Comparison of ENCODE assay signal across 8 cellular contexts in the genomic region with DNA sequence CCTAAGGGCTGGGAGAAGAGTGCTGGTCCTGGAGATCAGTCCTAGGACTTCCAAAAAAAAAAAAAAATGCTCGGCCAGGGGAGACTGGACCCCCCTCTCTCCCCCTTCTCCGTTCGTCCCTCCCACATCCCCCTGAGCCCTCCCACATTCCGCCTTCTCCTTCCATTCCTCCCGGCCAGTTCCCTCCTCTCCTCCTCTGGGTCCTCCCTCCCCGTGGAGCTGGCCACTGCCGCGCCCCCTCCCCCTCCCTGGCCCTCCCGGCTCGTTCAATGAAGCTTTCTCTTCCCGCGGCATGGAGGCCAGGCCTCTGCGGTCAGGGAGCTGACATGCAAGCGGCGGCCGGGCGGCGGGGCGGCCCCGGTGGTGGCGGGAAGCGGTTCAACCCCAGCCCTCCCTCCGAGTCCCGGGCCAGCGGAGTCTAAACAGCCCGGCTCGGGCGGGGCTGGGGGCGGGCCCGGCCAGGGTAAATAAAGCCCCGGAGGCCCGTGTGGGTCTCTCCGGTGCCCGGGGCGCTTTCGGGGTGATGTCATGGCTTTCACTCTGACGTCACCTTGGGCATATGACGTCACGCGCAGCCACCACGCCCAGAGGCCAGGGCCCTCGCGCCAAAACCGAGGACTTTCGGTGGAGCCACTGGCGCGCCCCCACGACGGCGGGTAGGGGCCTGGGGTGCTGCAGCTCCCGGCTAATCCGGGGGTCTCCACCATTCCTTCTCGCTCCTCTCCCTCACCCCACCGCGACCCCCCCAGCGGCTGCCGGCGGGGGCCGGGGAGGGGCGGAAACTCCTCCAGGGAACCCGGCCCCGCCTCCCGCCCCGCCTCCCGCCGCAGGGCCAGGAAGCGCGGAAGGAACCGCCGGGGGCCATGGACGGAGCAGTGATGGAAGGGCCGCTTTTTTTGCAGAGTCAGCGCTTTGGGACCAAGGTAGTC. TPM values are rescaled to one million over a fixed set of nuclear protein-coding genes. Genes with fewer than 3 reads are reported as not detected.
DNase-seq lines count a peak whose midpoint lies in the region; ATAC-seq and TF ChIP-seq lines count a peak whose summit lies in the region.

A gene (plus strand): TSS at position 829 of the 929 bp plus-strand sequence. CDS start 35 bp downstream, at position 864.
A gene with protein sequence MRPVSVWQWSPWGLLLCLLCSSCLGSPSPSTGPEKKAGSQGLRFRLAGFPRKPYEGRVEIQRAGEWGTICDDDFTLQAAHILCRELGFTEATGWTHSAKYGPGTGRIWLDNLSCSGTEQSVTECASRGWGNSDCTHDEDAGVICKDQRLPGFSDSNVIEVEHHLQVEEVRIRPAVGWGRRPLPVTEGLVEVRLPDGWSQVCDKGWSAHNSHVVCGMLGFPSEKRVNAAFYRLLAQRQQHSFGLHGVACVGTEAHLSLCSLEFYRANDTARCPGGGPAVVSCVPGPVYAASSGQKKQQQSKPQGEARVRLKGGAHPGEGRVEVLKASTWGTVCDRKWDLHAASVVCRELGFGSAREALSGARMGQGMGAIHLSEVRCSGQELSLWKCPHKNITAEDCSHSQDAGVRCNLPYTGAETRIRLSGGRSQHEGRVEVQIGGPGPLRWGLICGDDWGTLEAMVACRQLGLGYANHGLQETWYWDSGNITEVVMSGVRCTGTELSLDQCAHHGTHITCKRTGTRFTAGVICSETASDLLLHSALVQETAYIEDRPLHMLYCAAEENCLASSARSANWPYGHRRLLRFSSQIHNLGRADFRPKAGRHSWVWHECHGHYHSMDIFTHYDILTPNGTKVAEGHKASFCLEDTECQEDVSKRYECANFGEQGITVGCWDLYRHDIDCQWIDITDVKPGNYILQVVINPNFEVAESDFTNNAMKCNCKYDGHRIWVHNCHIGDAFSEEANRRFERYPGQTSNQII (minus strand): TSS at position 51 of the 929 bp plus-strand sequence. CDS start 1,308 bp downstream, outside the sequence.

- peaks cover 17% of the 10 kb centered on the region for H3K27me3 Mint-ChIP-seq in activated CD4-positive, alpha-beta T cell treated with anti-CD3 and anti-CD28 coated beads for 36 hours
- H3K27me3 Mint-ChIP-seq in chondrocyte (ENCODE audit: low read depth): no peaks in the 10 kb centered on the region

- POLR2A ChIA-PET in activated CD4-positive, alpha-beta T cell treated with anti-CD3 and anti-CD28 coated beads for 36 hours (lab: Charles Lee): no interaction called here

- no peaks in the 10 kb centered on the region for H3K9me3 Mint-ChIP-seq in activated CD4-positive, alpha-beta T cell treated with anti-CD3 and anti-CD28 coated beads for 36 hours (ENCODE audit: low read depth)
- no peaks in the 10 kb centered on the region for H3K9me3 Mint-ChIP-seq in chondrocyte (ENCODE audit: low read depth)

- H3K27ac Mint-ChIP-seq in activated CD4-positive, alpha-beta T cell treated with anti-CD3 and anti-CD28 coated beads for 36 hours: peak within 1 kb of the TSS; percentile 91
- peak within 1 kb of the TSS; percentile 97 for H3K27ac Mint-ChIP-seq in chondrocyte (ENCODE audit: unreplicated experiment)

- H3K4me1 Mint-ChIP-seq in activated CD4-positive, alpha-beta T cell treated with anti-CD3 and anti-CD28 coated beads for 36 hours: peaks cover 9% of the 10 kb centered on the region
- peaks cover 66% of the 10 kb centered on the region for H3K4me1 Mint-ChIP-seq in chondrocyte (ENCODE audit: low read depth)

- H3K36me3 Mint-ChIP-seq in activated CD4-positive, alpha-beta T cell treated with anti-CD3 and anti-CD28 coated beads for 36 hours (ENCODE audit: low read depth): peaks cover 3% of the 10 kb centered on the region
- H3K36me3 Mint-ChIP-seq in chondrocyte (ENCODE audit: low read depth): peaks cover 9% of the 10 kb centered on the region

- DNase-seq in NCI-H1436 (lab: John Stamatoyannopoulos, UW) (peak; percentile 52), NCI-H1436 treated with DMSO at 0.1 percent for 48 hours (lab: John Stamatoyannopoulos, UW) (no peak), NCI-H2107 treated with DMSO at 0.1 percent for 48 hours (lab: John Stamatoyannopoulos, UW; ENCODE audit: unreplicated experiment) (peak; percentile 42), chondrocyte (ENCODE audit: low spot score) (no peak), left colon (peak; percentile 88 to 96)
- peak; percentile 91 for DNase-seq in activated CD4-positive, alpha-beta T cell treated with anti-CD3 and anti-CD28 coated beads for 36 hours
- peak; percentile 83 for DNase-seq in stimulated activated CD4-positive, alpha-beta T cell treated with anti-CD3 and anti-CD28 coated beads, Interleukin-1b, Interleukin-23, amount 100 ng/mL, for 48 hours

- intact Hi-C loops in activated CD4-positive, alpha-beta T cell treated with anti-CD3 and anti-CD28 coated beads for 36 hours (cut with DNase I, micrococcal nuclease): loop anchor here (1.0 to 2.0 kb wide), 13 partner anchors 17 to 280 kb away; a partner anchor contains a TSS
- intact Hi-C loops in left colon (cut with DNase I, micrococcal nuclease): no loop called here

- TF ChIP-seq CTCF in chondrocyte (IDR thresholded peaks at IDR 0.05): no peak

- ATAC-seq in HG02798 (IDR thresholded peaks at IDR 0.05; ENCODE audit: poor library complexity, unreplicated experiment) (peak; percentile 67), left colon (peak; percentile 83)
- ATAC-seq in activated CD4-positive, alpha-beta T cell treated with anti-CD3 and anti-CD28 coated beads for 36 hours: peak; percentile 76

- CTCF ChIA-PET in activated CD4-positive, alpha-beta T cell treated with anti-CD3 and anti-CD28 coated beads for 36 hours (lab: Charles Lee): interaction anchor here (0.5 to 1.9 kb wide), 5 partner anchors 18 to 79 kb away, joined by 3 to 8 read pairs (median 3); a partner anchor contains a TSS

- H3K4me3 Mint-ChIP-seq in activated CD4-positive, alpha-beta T cell treated with anti-CD3 and anti-CD28 coated beads for 36 hours: peak within 1 kb of the TSS; percentile 91
- H3K4me3 Mint-ChIP-seq in chondrocyte (ENCODE audit: unreplicated experiment): peak within 1 kb of the TSS; percentile 97

RNA-seq across cellular contexts. Expression of the first gene that starts in this region (rescaled TPM):
- total RNA-seq in activated CD4-positive, alpha-beta T cell treated with anti-CD3 and anti-CD28 coated beads for 36 hours: 10 to 100 TPM; 17.2 to 17.9 TPM
- 33.6 to 46.0 TPM (median 44.4 TPM) in 3 replicates for total RNA-seq in chondrocyte
- total RNA-seq in left colon: 10 to 100 TPM; 16.1 to 21.4 TPM

RNA-seq across cellular contexts. Expression of the second gene that starts in this region (rescaled TPM):
- under 1 TPM; 0.86 to 0.96 TPM for total RNA-seq in activated CD4-positive, alpha-beta T cell treated with anti-CD3 and anti-CD28 coated beads for 36 hours
- total RNA-seq in chondrocyte: 107 to 112 TPM (median 109 TPM) in 3 replicates
- 1 to 10 TPM; 1.5 to 3.4 TPM for total RNA-seq in left colon

Comparison
In these comparisons a context has a peak if more than half of its experiments do, and no peak if none do; other contexts are left out.
1. RNA of the second gene that starts in this region (total RNA-seq): 107 to 112 TPM in chondrocyte; 1.5 to 3.4 TPM in left colon and 0.86 to 0.96 TPM in activated CD4-positive, alpha-beta T cell treated with anti-CD3 and anti-CD28 coated beads for 36 hours; every median in the first group is over 10 times any median in the second.
2. DNase-seq: peak in NCI-H1436 (single experiment), NCI-H2107 treated with DMSO at 0.1 percent for 48 hours (single experiment), activated CD4-positive, alpha-beta T cell treated with anti-CD3 and anti-CD28 coated beads for 36 hours (single experiment), left colon (2 of 2) and stimulated activated CD4-positive, alpha-beta T cell treated with anti-CD3 and anti-CD28 coated beads, Interleukin-1b, Interleukin-23, amount 100 ng/mL, for 48 hours (single experiment); none in NCI-H1436 treated with DMSO at 0.1 percent for 48 hours (single experiment) and chondrocyte (single experiment).
3. intact Hi-C loops: an anchor here in activated CD4-positive, alpha-beta T cell treated with anti-CD3 and anti-CD28 coated beads for 36 hours (1.0 to 2.0 kb wide); none called in left colon.
4. Peak in every context shown above with its lines, with median percentiles within 50 percentile points of each other: ATAC-seq.